In the genomic region with DNA sequence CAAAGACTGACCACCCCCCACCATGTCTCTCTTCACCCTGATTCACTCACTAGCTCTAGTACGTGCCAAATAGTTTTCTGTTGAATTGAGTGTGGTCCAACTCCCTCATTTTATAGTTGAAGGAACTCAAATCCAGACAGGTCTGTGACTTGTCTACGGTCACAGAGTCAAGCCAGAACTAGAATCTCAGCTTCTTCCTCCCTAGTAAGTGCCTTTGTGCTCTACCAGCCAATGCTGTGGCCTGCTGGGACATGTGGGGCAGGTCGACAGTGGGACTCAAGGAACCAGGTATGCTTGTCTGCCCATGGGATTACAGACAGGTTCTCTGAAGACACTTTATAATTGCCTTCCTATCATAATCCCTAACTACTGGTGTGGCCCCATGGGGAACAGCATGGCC, we compare ENCODE assay signal across 31 cellular contexts.
"Had no signal": no experiment of that assay in that cellular context is flagged by ENCODE, and none has a peak within 500 bp of the region (broad histone marks: within the 10 kb centered on the region; RNA-seq: fewer than 3 reads in every experiment).

No MANE protein-coding gene starts in this region.

- H3K36me3 ChIP-seq: adrenal gland, ascending aorta, breast epithelium, gastroesophageal sphincter had no signal

- H3K4me1 ChIP-seq: adrenal gland, ascending aorta, breast epithelium, gastroesophageal sphincter had no signal

- H3K27ac Mint-ChIP-seq: activated CD4-positive, alpha-beta memory T cell treated with anti-CD3 and anti-CD28 coated beads for 36 hours; activated CD4-positive, alpha-beta T cell treated with anti-CD3 and anti-CD28 coated beads for 36 hours; activated CD4-positive, alpha-beta T cell treated with anti-CD3 and anti-CD28 coated beads, Interleukin-2, amount 10 ng/mL, durations not matched to agents 24 days and 14 days; activated CD8-positive, alpha-beta memory T cell treated with anti-CD3 and anti-CD28 coated beads, Interleukin-2, amount 10 ng/mL, durations not matched to agents 7 days and 5 days; activated CD8-positive, alpha-beta T cell treated with anti-CD3 and anti-CD28 coated beads, Interleukin-2, amount 10 ng/mL, durations not matched to agents 7 days and 5 days; activated naive CD4-positive, alpha-beta T cell treated with anti-CD3 and anti-CD28 coated beads for 36 hours; activated naive CD4-positive, alpha-beta T cell treated with anti-CD3 and anti-CD28 coated beads, Interleukin-2, amount 50 U/mL, for 24 hours; activated naive CD8-positive, alpha-beta T cell treated with anti-CD3 and anti-CD28 coated beads for 36 hours; activated naive CD8-positive, alpha-beta T cell treated with anti-CD3 and anti-CD28 coated beads, Interleukin-2, amount 50 U/mL, for 24 hours; activated T-helper 1 cell treated with anti-CD3 and anti-CD28 coated beads, Interleukin-12 subunit alpha, Interleukin-12 subunit beta, Interleukin-2, Interleukin-4 antibody, amounts not matched to agents 30 ng/mL and 10 ng/mL and 1 ng/mL, durations not matched to agents 14 hours and 24 hours and 36 hours; activated T-helper 2 cell treated with anti-CD3 and anti-CD28 coated beads, Interferon-gamma antibody, Interleukin-2, Interleukin-4, amounts not matched to agents 10 μg/mL and 5 μg/mL and 100 μg/mL, durations not matched to agents 14 hours and 24 hours and 36 hours; brain; effector memory CD8-positive, alpha-beta T cell had no signal

- H3K9me3 Mint-ChIP-seq: activated CD4-positive, alpha-beta memory T cell treated with anti-CD3 and anti-CD28 coated beads for 36 hours; activated naive CD4-positive, alpha-beta T cell treated with anti-CD3 and anti-CD28 coated beads for 36 hours; activated naive CD4-positive, alpha-beta T cell treated with anti-CD3 and anti-CD28 coated beads, Interleukin-2, amount 50 U/mL, for 24 hours; activated naive CD8-positive, alpha-beta T cell treated with anti-CD3 and anti-CD28 coated beads for 36 hours; activated naive CD8-positive, alpha-beta T cell treated with anti-CD3 and anti-CD28 coated beads, Interleukin-2, amount 50 U/mL, for 24 hours; activated T-helper 2 cell treated with anti-CD3 and anti-CD28 coated beads, Interferon-gamma antibody, Interleukin-2, Interleukin-4, amounts not matched to agents 10 μg/mL and 5 μg/mL and 100 μg/mL, durations not matched to agents 14 hours and 24 hours and 36 hours; brain; effector memory CD8-positive, alpha-beta T cell had no signal

- H3K27me3 ChIP-seq: adrenal gland, ascending aorta, breast epithelium, gastroesophageal sphincter had no signal

- H3K4me3 ChIP-seq: adrenal gland, ascending aorta, breast epithelium, gastroesophageal sphincter had no signal

- H3K27me3 Mint-ChIP-seq: activated CD4-positive, alpha-beta memory T cell treated with anti-CD3 and anti-CD28 coated beads for 36 hours; activated CD8-positive, alpha-beta memory T cell treated with anti-CD3 and anti-CD28 coated beads, Interleukin-2, amount 10 ng/mL, durations not matched to agents 7 days and 5 days; activated naive CD4-positive, alpha-beta T cell treated with anti-CD3 and anti-CD28 coated beads, Interleukin-2, amount 50 U/mL, for 24 hours; activated naive CD8-positive, alpha-beta T cell treated with anti-CD3 and anti-CD28 coated beads for 36 hours; effector memory CD8-positive, alpha-beta T cell had no signal

- H3K4me1 Mint-ChIP-seq: activated CD4-positive, alpha-beta T cell treated with anti-CD3 and anti-CD28 coated beads for 36 hours; activated CD4-positive, alpha-beta T cell treated with anti-CD3 and anti-CD28 coated beads, Interleukin-2, amount 10 ng/mL, durations not matched to agents 24 days and 14 days; activated CD8-positive, alpha-beta memory T cell treated with anti-CD3 and anti-CD28 coated beads, Interleukin-2, amount 10 ng/mL, durations not matched to agents 7 days and 5 days; activated naive CD4-positive, alpha-beta T cell treated with anti-CD3 and anti-CD28 coated beads, Interleukin-2, amount 50 U/mL, for 24 hours; activated naive CD8-positive, alpha-beta T cell treated with anti-CD3 and anti-CD28 coated beads for 36 hours; activated naive CD8-positive, alpha-beta T cell treated with anti-CD3 and anti-CD28 coated beads, Interleukin-2, amount 50 U/mL, for 24 hours; brain had no signal

- ATAC-seq: activated CD4-positive, alpha-beta T cell treated with anti-CD3 and anti-CD28 coated beads for 36 hours; activated CD8-positive, alpha-beta memory T cell treated with anti-CD3 and anti-CD28 coated beads, Interleukin-2, amount 10 ng/mL, durations not matched to agents 7 days and 5 days; activated CD8-positive, alpha-beta T cell treated with anti-CD3 and anti-CD28 coated beads, Interleukin-2, amount 10 ng/mL, durations not matched to agents 7 days and 5 days; activated naive CD8-positive, alpha-beta T cell treated with anti-CD3 and anti-CD28 coated beads, Interleukin-2, amount 50 U/mL, for 24 hours; effector memory CD8-positive, alpha-beta T cell; gastroesophageal sphincter had no signal

- DNase-seq: activated CD4-positive, alpha-beta memory T cell treated with anti-CD3 and anti-CD28 coated beads for 36 hours; activated CD4-positive, alpha-beta T cell treated with anti-CD3 and anti-CD28 coated beads for 36 hours; activated CD4-positive, alpha-beta T cell treated with anti-CD3 and anti-CD28 coated beads, Interleukin-2, amount 10 ng/mL, durations not matched to agents 24 days and 14 days; activated CD4-positive, CD25-positive, alpha-beta regulatory T cell; activated CD4-positive, CD25-positive, alpha-beta regulatory T cell treated with anti-CD3 and anti-CD28 coated beads, Interleukin-2, amount 50 U/mL, for 72 hours; activated CD8-positive, alpha-beta memory T cell treated with anti-CD3 and anti-CD28 coated beads, Interleukin-2, amount 10 ng/mL, durations not matched to agents 7 days and 5 days; activated CD8-positive, alpha-beta memory T cell treated with anti-CD3 and anti-CD28 coated beads, Interleukin-2, amount 50 U/mL, for 4 hours; activated CD8-positive, alpha-beta T cell treated with anti-CD3 and anti-CD28 coated beads, Interleukin-2, amount 10 ng/mL, durations not matched to agents 7 days and 5 days; activated effector memory CD4-positive, alpha-beta T cell treated with anti-CD3 and anti-CD28 coated beads, Interleukin-2, amount 50 U/mL, for 16 hours; activated naive CD4-positive, alpha-beta T cell treated with anti-CD3 and anti-CD28 coated beads for 36 hours; activated naive CD8-positive, alpha-beta T cell treated with anti-CD3 and anti-CD28 coated beads for 36 hours; activated naive CD8-positive, alpha-beta T cell treated with anti-CD3 and anti-CD28 coated beads, Interleukin-2, amount 50 U/mL, for 24 hours; activated T-cell treated with anti-CD3 and anti-CD28 coated beads, Interleukin-2, amount 50 U/mL, for 1 hour; activated T-cell treated with anti-CD3 and anti-CD28 coated beads, Interleukin-2, amount 50 U/mL, for 48 hours; adrenal gland; amygdala; caudate nucleus; cortex of kidney; dermis blood vessel endothelial cell; effector CD4-positive, alpha-beta T cell; effector memory CD8-positive, alpha-beta T cell; foreskin fibroblast; head of caudate nucleus; T-helper 2 cell had no signal

- H3K9me3 ChIP-seq: adrenal gland, ascending aorta, breast epithelium, gastroesophageal sphincter had no signal

- H3K27ac ChIP-seq: adrenal gland, ascending aorta, breast epithelium, gastroesophageal sphincter had no signal

- H3K36me3 Mint-ChIP-seq: activated CD4-positive, alpha-beta memory T cell treated with anti-CD3 and anti-CD28 coated beads for 36 hours; activated CD8-positive, alpha-beta memory T cell treated with anti-CD3 and anti-CD28 coated beads, Interleukin-2, amount 10 ng/mL, durations not matched to agents 7 days and 5 days; activated naive CD4-positive, alpha-beta T cell treated with anti-CD3 and anti-CD28 coated beads, Interleukin-2, amount 50 U/mL, for 24 hours; activated naive CD8-positive, alpha-beta T cell treated with anti-CD3 and anti-CD28 coated beads for 36 hours; brain had no signal

- H3K4me3 Mint-ChIP-seq: activated CD4-positive, alpha-beta memory T cell treated with anti-CD3 and anti-CD28 coated beads for 36 hours; activated CD4-positive, alpha-beta T cell treated with anti-CD3 and anti-CD28 coated beads for 36 hours; activated CD4-positive, alpha-beta T cell treated with anti-CD3 and anti-CD28 coated beads, Interleukin-2, amount 10 ng/mL, durations not matched to agents 24 days and 14 days; activated CD8-positive, alpha-beta memory T cell treated with anti-CD3 and anti-CD28 coated beads, Interleukin-2, amount 10 ng/mL, durations not matched to agents 7 days and 5 days; activated CD8-positive, alpha-beta T cell treated with anti-CD3 and anti-CD28 coated beads, Interleukin-2, amount 10 ng/mL, durations not matched to agents 7 days and 5 days; activated naive CD4-positive, alpha-beta T cell treated with anti-CD3 and anti-CD28 coated beads for 36 hours; activated naive CD4-positive, alpha-beta T cell treated with anti-CD3 and anti-CD28 coated beads, Interleukin-2, amount 50 U/mL, for 24 hours; activated naive CD8-positive, alpha-beta T cell treated with anti-CD3 and anti-CD28 coated beads for 36 hours; activated naive CD8-positive, alpha-beta T cell treated with anti-CD3 and anti-CD28 coated beads, Interleukin-2, amount 50 U/mL, for 24 hours; activated T-helper 1 cell treated with anti-CD3 and anti-CD28 coated beads, Interleukin-12 subunit alpha, Interleukin-12 subunit beta, Interleukin-2, Interleukin-4 antibody, amounts not matched to agents 30 ng/mL and 10 ng/mL and 1 ng/mL, durations not matched to agents 14 hours and 24 hours and 36 hours; brain; effector memory CD8-positive, alpha-beta T cell had no signal
